ENCODE assay signal across 8 cellular contexts in the genomic region with DNA sequence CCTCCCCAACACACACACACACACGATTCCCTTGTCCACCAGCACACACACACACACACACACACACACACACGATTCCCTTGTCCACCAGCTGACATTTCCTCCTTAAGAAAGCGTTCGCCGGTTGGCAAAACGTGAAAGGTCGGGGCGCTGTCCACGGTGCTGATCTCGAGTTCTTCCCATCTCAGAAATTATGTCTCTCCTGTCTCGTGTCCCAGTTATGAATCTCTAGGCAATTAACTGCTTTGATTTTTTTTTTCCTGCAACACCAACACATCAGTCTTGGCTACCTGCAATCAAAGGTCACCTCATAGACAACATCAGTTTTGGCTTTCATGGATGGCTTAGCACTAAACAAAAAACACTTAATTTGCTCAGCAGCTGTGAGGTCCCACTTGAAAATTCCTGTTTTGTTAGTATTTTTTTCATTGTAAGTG.
A peak's percentile ranks its signal among the peaks of the same experiment; 100 is the strongest.
DNase-seq lines count a peak whose midpoint lies in the region; ATAC-seq lines count a peak whose summit lies in the region.

No MANE protein-coding gene starts in this region.

- no peak for ATAC-seq in GM19467 (IDR thresholded peaks at IDR 0.05; ENCODE audit: unreplicated experiment)
- no peak for ATAC-seq in GM18873 (IDR thresholded peaks at IDR 0.05; ENCODE audit: low FRiP score, unreplicated experiment)
- no peak for ATAC-seq in HG02678 (IDR thresholded peaks at IDR 0.05; ENCODE audit: unreplicated experiment)

- DNase-seq in DMS79 (lab: John Stamatoyannopoulos, UW) (peak; percentile 13), LoVo (ENCODE audit: low spot score) (peak; percentile 50), glomerular visceral epithelial cell (ENCODE audit: extremely low spot score) (peak; percentile 37)
- peak; percentile 37 for DNase-seq in activated T-cell treated with anti-CD3 and anti-CD28 coated beads, Interleukin-2, amount 50 U/mL, for 1 hour
- DNase-seq in stimulated activated CD4-positive, alpha-beta T cell treated with anti-CD3 and anti-CD28 coated beads, Interleukin-12 subunit alpha, Interleukin-12 subunit beta, amount 100 ng/mL, for 48 hours (ENCODE audit: low read depth in 2 of 3, low spot score in 1 of 3) = peak in 2 of 3 donors; percentile 23 to 39
